Comparison of ENCODE assay signal across 1 cellular context in the genomic region with DNA sequence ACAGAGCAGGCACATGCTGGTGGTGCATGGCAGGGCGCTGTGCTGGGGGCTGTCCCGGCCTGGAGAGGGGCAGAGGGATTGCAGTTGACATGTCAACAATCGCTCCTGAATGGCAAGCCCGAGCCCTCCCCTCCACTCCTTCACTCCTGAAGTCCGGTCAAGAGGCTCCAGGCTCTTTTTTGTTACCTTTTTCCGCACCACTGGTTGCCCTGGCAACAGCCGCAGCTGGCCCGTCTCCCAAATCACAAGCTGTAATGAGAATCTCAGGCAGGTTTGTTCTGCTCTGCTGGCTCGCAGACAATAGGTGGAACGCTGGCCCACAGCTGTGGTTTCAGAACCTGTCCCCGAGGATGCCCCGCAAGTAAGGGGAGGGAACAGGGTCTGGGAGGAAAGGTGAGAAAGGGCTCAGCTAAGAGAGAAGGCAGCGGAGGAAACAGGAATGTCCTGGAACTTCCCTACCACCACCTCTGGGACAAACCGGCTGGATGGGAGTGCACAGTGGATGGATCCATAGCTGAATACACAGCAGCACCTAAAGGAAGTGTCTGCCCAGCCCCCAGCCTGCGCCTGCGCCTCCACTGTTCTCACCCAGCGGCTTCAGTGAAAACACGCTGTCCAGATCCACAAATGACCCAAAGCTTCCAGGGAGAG.
TF ChIP-seq lines count a peak whose summit lies in the region.

No MANE protein-coding gene starts in this region.

TF ChIP-seq in GM12878, 131 proteins besides CTCF, POLR2A, EP300 and RAD21:
- peak; percentile 35; the same call in 1 of the 2 replicates for TF ChIP-seq CBFB (IDR thresholded peaks at IDR 0.05; ENCODE audit: low read depth)
- TF ChIP-seq ATF2 (IDR thresholded peaks at IDR 0.05; ENCODE audit: low read length): peak; percentile 44; the same call in 1 of the 2 replicates
- peak; percentile 84 for TF ChIP-seq EED (IDR thresholded peaks at IDR 0.05; ENCODE audit: low read depth)
- peak; percentile 50; the same call in 1 of the 2 replicates for TF ChIP-seq DPF2 (IDR thresholded peaks at IDR 0.05)
- TF ChIP-seq NR2F1 (conservative IDR thresholded peaks at IDR 0.05): peak; percentile 35; the same call in 1 of the 2 replicates
- peak; percentile 80 to 81 for TF ChIP-seq IKZF2 (IDR thresholded peaks at IDR 0.05)
- no peak for TF ChIP-seq SMARCA5 (IDR thresholded peaks at IDR 0.05)
- TF ChIP-seq SPI1 (IDR thresholded peaks at IDR 0.05; ENCODE audit: borderline replicate concordance, insufficient read depth, low read depth, low read length): no peak
- TF ChIP-seq RUNX3 (IDR thresholded peaks at IDR 0.05; ENCODE audit: low read length): peak; percentile 82
- TF ChIP-seq CBX5 (IDR thresholded peaks at IDR 0.05; ENCODE audit: low read depth): peak; percentile 66; the same call in 1 of the 2 replicates
- TF ChIP-seq IKZF1 (conservative IDR thresholded peaks at IDR 0.05): peak; percentile 87
- TF ChIP-seq BCL11A (IDR thresholded peaks at IDR 0.05; ENCODE audit: low read depth, low read length): peak; percentile 49; the same call in 1 of the 2 replicates
- TF ChIP-seq, protein P1, sequence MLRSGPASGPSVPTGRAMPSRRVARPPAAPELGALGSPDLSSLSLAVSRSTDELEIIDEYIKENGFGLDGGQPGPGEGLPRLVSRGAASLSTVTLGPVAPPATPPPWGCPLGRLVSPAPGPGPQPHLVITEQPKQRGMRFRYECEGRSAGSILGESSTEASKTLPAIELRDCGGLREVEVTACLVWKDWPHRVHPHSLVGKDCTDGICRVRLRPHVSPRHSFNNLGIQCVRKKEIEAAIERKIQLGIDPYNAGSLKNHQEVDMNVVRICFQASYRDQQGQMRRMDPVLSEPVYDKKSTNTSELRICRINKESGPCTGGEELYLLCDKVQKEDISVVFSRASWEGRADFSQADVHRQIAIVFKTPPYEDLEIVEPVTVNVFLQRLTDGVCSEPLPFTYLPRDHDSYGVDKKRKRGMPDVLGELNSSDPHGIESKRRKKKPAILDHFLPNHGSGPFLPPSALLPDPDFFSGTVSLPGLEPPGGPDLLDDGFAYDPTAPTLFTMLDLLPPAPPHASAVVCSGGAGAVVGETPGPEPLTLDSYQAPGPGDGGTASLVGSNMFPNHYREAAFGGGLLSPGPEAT (IDR thresholded peaks at IDR 0.05; ENCODE audit: low read depth): peak; percentile 55; the same call in 1 of the 2 replicates
- TF ChIP-seq TARDBP (IDR thresholded peaks at IDR 0.05; ENCODE audit: borderline replicate concordance): no peak
- no peak for TF ChIP-seq MXI1 (IDR thresholded peaks at IDR 0.05; ENCODE audit: low read depth, low read length)
- TF ChIP-seq GATAD2B (conservative IDR thresholded peaks at IDR 0.05; ENCODE audit: low read depth): 0 out of 2 replicates have a peak, but pooled peaks have one; percentile 48
- peak; percentile 66 for TF ChIP-seq MTA2 (IDR thresholded peaks at IDR 0.05; ENCODE audit: low read depth)
- TF ChIP-seq KDM1A (IDR thresholded peaks at IDR 0.05; ENCODE audit: borderline replicate concordance): no peak
- TF ChIP-seq MEF2B (IDR thresholded peaks at IDR 0.05; ENCODE audit: partially characterized antibody, poor library complexity, severe bottlenecking): peak; percentile 66
- TF ChIP-seq ELK1 (IDR thresholded peaks at IDR 0.05; ENCODE audit: low read depth, low read length): no peak
- peak; percentile 87 for TF ChIP-seq BMI1 (IDR thresholded peaks at IDR 0.05; ENCODE audit: borderline replicate concordance)
- TF ChIP-seq, protein P2, sequence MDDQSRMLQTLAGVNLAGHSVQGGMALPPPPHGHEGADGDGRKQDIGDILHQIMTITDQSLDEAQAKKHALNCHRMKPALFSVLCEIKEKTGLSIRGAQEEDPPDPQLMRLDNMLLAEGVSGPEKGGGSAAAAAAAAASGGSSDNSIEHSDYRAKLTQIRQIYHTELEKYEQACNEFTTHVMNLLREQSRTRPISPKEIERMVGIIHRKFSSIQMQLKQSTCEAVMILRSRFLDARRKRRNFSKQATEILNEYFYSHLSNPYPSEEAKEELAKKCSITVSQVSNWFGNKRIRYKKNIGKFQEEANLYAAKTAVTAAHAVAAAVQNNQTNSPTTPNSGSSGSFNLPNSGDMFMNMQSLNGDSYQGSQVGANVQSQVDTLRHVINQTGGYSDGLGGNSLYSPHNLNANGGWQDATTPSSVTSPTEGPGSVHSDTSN (IDR thresholded peaks at IDR 0.05; ENCODE audit: insufficient replicate concordance, low read depth, low read length): no peak
- peak; percentile 51; the same call in 1 of the 2 replicates for TF ChIP-seq FOXM1 (IDR thresholded peaks at IDR 0.05; ENCODE audit: low read depth, low read length)
- 0 out of 2 replicates have a peak, but pooled peaks have one; percentile 29 for TF ChIP-seq NFIC (IDR thresholded peaks at IDR 0.05; ENCODE audit: low read depth, low read length)
- peak; percentile 95 for TF ChIP-seq PAX5 (IDR thresholded peaks at IDR 0.05; ENCODE audit: borderline replicate concordance, low read depth, low read length)
- peak; percentile 71; the same call in 1 of the 2 replicates for TF ChIP-seq TCF3 (IDR thresholded peaks at IDR 0.05; ENCODE audit: borderline replicate concordance, insufficient read depth, low read depth, low read length)
